In the genomic region with DNA sequence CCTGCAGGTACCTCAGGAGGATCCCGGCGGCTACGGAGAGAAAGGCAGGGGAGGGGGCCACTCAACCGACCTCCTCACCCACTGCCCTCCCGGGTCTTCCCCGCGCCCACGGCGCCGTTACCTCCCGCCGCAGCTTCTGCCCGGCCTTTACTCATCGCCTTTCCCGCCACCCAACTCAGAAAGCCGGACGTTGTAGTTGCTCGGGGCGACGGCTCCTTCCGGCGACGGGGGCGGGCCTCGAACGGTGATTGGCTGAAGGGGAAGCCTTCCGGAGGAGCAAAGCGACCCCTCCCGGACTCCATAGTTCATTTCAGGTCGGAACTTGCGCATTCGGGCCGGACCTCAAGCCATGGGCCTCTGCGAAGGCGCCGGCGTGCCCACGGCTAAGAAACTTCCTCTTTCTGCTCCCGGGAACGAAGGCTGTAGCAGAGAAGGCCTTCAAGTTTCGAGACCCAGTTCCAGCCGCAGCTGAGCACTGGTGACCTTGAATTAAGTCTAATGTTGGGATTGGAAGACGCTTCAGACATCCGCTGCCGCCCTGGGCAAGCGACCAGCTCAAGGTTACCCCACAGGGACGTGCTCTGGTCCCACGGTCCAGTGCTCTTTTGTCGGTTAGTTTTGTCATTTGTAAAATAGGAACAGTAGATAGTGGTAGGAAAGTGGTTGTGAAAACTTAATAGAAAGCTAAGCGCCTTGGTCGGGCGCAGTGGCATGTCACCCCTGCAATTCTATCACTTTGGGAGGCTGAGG, we compare ENCODE assay signal across 1 cellular context.
TF ChIP-seq lines count a peak whose summit lies in the region.

A gene with protein sequence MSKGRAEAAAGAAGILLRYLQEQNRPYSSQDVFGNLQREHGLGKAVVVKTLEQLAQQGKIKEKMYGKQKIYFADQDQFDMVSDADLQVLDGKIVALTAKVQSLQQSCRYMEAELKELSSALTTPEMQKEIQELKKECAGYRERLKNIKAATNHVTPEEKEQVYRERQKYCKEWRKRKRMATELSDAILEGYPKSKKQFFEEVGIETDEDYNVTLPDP (minus strand): TSS at position 198 of the 750 bp plus-strand sequence. CDS start 43 bp downstream, at position 155.

TF ChIP-seq in K562, 482 proteins besides CTCF, POLR2A, EP300 and RAD21 (continued from another document and continues in another):
- TF ChIP-seq, protein P1, sequence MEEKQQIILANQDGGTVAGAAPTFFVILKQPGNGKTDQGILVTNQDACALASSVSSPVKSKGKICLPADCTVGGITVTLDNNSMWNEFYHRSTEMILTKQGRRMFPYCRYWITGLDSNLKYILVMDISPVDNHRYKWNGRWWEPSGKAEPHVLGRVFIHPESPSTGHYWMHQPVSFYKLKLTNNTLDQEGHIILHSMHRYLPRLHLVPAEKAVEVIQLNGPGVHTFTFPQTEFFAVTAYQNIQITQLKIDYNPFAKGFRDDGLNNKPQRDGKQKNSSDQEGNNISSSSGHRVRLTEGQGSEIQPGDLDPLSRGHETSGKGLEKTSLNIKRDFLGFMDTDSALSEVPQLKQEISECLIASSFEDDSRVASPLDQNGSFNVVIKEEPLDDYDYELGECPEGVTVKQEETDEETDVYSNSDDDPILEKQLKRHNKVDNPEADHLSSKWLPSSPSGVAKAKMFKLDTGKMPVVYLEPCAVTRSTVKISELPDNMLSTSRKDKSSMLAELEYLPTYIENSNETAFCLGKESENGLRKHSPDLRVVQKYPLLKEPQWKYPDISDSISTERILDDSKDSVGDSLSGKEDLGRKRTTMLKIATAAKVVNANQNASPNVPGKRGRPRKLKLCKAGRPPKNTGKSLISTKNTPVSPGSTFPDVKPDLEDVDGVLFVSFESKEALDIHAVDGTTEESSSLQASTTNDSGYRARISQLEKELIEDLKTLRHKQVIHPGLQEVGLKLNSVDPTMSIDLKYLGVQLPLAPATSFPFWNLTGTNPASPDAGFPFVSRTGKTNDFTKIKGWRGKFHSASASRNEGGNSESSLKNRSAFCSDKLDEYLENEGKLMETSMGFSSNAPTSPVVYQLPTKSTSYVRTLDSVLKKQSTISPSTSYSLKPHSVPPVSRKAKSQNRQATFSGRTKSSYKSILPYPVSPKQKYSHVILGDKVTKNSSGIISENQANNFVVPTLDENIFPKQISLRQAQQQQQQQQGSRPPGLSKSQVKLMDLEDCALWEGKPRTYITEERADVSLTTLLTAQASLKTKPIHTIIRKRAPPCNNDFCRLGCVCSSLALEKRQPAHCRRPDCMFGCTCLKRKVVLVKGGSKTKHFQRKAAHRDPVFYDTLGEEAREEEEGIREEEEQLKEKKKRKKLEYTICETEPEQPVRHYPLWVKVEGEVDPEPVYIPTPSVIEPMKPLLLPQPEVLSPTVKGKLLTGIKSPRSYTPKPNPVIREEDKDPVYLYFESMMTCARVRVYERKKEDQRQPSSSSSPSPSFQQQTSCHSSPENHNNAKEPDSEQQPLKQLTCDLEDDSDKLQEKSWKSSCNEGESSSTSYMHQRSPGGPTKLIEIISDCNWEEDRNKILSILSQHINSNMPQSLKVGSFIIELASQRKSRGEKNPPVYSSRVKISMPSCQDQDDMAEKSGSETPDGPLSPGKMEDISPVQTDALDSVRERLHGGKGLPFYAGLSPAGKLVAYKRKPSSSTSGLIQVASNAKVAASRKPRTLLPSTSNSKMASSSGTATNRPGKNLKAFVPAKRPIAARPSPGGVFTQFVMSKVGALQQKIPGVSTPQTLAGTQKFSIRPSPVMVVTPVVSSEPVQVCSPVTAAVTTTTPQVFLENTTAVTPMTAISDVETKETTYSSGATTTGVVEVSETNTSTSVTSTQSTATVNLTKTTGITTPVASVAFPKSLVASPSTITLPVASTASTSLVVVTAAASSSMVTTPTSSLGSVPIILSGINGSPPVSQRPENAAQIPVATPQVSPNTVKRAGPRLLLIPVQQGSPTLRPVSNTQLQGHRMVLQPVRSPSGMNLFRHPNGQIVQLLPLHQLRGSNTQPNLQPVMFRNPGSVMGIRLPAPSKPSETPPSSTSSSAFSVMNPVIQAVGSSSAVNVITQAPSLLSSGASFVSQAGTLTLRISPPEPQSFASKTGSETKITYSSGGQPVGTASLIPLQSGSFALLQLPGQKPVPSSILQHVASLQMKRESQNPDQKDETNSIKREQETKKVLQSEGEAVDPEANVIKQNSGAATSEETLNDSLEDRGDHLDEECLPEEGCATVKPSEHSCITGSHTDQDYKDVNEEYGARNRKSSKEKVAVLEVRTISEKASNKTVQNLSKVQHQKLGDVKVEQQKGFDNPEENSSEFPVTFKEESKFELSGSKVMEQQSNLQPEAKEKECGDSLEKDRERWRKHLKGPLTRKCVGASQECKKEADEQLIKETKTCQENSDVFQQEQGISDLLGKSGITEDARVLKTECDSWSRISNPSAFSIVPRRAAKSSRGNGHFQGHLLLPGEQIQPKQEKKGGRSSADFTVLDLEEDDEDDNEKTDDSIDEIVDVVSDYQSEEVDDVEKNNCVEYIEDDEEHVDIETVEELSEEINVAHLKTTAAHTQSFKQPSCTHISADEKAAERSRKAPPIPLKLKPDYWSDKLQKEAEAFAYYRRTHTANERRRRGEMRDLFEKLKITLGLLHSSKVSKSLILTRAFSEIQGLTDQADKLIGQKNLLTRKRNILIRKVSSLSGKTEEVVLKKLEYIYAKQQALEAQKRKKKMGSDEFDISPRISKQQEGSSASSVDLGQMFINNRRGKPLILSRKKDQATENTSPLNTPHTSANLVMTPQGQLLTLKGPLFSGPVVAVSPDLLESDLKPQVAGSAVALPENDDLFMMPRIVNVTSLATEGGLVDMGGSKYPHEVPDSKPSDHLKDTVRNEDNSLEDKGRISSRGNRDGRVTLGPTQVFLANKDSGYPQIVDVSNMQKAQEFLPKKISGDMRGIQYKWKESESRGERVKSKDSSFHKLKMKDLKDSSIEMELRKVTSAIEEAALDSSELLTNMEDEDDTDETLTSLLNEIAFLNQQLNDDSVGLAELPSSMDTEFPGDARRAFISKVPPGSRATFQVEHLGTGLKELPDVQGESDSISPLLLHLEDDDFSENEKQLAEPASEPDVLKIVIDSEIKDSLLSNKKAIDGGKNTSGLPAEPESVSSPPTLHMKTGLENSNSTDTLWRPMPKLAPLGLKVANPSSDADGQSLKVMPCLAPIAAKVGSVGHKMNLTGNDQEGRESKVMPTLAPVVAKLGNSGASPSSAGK (IDR thresholded peaks at IDR 0.05) = peak; percentile 94
- TF ChIP-seq, protein P2, sequence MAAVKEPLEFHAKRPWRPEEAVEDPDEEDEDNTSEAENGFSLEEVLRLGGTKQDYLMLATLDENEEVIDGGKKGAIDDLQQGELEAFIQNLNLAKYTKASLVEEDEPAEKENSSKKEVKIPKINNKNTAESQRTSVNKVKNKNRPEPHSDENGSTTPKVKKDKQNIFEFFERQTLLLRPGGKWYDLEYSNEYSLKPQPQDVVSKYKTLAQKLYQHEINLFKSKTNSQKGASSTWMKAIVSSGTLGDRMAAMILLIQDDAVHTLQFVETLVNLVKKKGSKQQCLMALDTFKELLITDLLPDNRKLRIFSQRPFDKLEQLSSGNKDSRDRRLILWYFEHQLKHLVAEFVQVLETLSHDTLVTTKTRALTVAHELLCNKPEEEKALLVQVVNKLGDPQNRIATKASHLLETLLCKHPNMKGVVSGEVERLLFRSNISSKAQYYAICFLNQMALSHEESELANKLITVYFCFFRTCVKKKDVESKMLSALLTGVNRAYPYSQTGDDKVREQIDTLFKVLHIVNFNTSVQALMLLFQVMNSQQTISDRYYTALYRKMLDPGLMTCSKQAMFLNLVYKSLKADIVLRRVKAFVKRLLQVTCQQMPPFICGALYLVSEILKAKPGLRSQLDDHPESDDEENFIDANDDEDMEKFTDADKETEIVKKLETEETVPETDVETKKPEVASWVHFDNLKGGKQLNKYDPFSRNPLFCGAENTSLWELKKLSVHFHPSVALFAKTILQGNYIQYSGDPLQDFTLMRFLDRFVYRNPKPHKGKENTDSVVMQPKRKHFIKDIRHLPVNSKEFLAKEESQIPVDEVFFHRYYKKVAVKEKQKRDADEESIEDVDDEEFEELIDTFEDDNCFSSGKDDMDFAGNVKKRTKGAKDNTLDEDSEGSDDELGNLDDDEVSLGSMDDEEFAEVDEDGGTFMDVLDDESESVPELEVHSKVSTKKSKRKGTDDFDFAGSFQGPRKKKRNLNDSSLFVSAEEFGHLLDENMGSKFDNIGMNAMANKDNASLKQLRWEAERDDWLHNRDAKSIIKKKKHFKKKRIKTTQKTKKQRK (IDR thresholded peaks at IDR 0.05; ENCODE audit: borderline replicate concordance, low read depth, low read length) = peak; percentile 22; the same call in 1 of the 2 replicates
- TF ChIP-seq GATAD2B (IDR thresholded peaks at IDR 0.05; ENCODE audit: borderline replicate concordance) (no peak), ZNF124 (CRISPR knock-in tag; IDR thresholded peaks at IDR 0.05) (no peak), ZNF511 (CRISPR knock-in tag; IDR thresholded peaks at IDR 0.05) (no peak), EP400 (IDR thresholded peaks at IDR 0.05) (peak; percentile 84), CBX1 (IDR thresholded peaks at IDR 0.05; ENCODE audit: low read depth) (no peak), NR2C1 (IDR thresholded peaks at IDR 0.05) (peak; percentile 72), NR2C1 (tag; IDR thresholded peaks at IDR 0.05) (peak; percentile 67), IFI16 (CRISPR knock-in tag; IDR thresholded peaks at IDR 0.05) (no peak), NFYB (IDR thresholded peaks at IDR 0.05; ENCODE audit: extremely low read depth, insufficient read length) (peak; percentile 95), ZNF3 (CRISPR knock-in tag; IDR thresholded peaks at IDR 0.05) (no peak), NCOA4 (IDR thresholded peaks at IDR 0.05; ENCODE audit: partially characterized antibody) (no peak), LEF1 (IDR thresholded peaks at IDR 0.05) (no peak), ZNF695 (CRISPR knock-in tag; IDR thresholded peaks at IDR 0.05) (peak; percentile 21; the same call in 1 of the 2 replicates), TSC22D4 (tag; IDR thresholded peaks at IDR 0.05) (no peak), ETS2 (tag; IDR thresholded peaks at IDR 0.05; ENCODE audit: borderline replicate concordance, poor library complexity, severe bottlenecking) (no peak), ZNF764 (CRISPR knock-in tag; IDR thresholded peaks at IDR 0.05; ENCODE audit: low read depth) (no peak), BRF1 (IDR thresholded peaks at IDR 0.05; ENCODE audit: borderline replicate concordance, extremely low read depth, insufficient read length) (no peak), TEAD2 (tag; IDR thresholded peaks at IDR 0.05) (no peak), RB1 (IDR thresholded peaks at IDR 0.05; ENCODE audit: low read depth) (peak; percentile 96), NR4A1 (CRISPR knock-in tag; IDR thresholded peaks at IDR 0.05) (no peak), NR4A1 (tag; IDR thresholded peaks at IDR 0.05) (no peak), BACH1 (tag; IDR thresholded peaks at IDR 0.05) (0 out of 2 replicates have a peak, but pooled peaks have one; percentile 41), HMG20B (CRISPR knock-in tag; IDR thresholded peaks at IDR 0.05) (no peak), MCM5 (IDR thresholded peaks at IDR 0.05; ENCODE audit: low read depth) (no peak), NFE2L1 (tag; IDR thresholded peaks at IDR 0.05; ENCODE audit: borderline replicate concordance, low read depth) (no peak), SIX5 (IDR thresholded peaks at IDR 0.05; ENCODE audit: borderline replicate concordance in 1 of 2, insufficient read depth in 1 of 2, low read depth in 1 of 2, low read length in 2 of 2) (no peak), ZNF444 (CRISPR knock-in tag; IDR thresholded peaks at IDR 0.05) (no peak), TAF1 (IDR thresholded peaks at IDR 0.05; ENCODE audit: control insufficient read depth, extremely low read depth, insufficient read depth, low read length, severe bottlenecking) (peak; percentile 89), EGR1 (conservative IDR thresholded peaks at IDR 0.05) (peak; percentile 76)
- TF ChIP-seq, protein P3, sequence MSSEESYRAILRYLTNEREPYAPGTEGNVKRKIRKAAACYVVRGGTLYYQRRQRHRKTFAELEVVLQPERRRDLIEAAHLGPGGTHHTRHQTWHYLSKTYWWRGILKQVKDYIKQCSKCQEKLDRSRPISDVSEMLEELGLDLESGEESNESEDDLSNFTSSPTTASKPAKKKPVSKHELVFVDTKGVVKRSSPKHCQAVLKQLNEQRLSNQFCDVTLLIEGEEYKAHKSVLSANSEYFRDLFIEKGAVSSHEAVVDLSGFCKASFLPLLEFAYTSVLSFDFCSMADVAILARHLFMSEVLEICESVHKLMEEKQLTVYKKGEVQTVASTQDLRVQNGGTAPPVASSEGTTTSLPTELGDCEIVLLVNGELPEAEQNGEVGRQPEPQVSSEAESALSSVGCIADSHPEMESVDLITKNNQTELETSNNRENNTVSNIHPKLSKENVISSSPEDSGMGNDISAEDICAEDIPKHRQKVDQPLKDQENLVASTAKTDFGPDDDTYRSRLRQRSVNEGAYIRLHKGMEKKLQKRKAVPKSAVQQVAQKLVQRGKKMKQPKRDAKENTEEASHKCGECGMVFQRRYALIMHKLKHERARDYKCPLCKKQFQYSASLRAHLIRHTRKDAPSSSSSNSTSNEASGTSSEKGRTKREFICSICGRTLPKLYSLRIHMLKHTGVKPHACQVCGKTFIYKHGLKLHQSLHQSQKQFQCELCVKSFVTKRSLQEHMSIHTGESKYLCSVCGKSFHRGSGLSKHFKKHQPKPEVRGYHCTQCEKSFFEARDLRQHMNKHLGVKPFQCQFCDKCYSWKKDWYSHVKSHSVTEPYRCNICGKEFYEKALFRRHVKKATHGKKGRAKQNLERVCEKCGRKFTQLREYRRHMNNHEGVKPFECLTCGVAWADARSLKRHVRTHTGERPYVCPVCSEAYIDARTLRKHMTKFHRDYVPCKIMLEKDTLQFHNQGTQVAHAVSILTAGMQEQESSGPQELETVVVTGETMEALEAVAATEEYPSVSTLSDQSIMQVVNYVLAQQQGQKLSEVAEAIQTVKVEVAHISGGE (CRISPR knock-in tag; IDR thresholded peaks at IDR 0.05) = peak in 1 of 3 experiments; percentile 65; a peak in 2 of 6 replicates
- TF ChIP-seq, protein P4, sequence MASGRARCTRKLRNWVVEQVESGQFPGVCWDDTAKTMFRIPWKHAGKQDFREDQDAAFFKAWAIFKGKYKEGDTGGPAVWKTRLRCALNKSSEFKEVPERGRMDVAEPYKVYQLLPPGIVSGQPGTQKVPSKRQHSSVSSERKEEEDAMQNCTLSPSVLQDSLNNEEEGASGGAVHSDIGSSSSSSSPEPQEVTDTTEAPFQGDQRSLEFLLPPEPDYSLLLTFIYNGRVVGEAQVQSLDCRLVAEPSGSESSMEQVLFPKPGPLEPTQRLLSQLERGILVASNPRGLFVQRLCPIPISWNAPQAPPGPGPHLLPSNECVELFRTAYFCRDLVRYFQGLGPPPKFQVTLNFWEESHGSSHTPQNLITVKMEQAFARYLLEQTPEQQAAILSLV (tag; IDR thresholded peaks at IDR 0.05) = no peak
- TF ChIP-seq, protein P5, sequence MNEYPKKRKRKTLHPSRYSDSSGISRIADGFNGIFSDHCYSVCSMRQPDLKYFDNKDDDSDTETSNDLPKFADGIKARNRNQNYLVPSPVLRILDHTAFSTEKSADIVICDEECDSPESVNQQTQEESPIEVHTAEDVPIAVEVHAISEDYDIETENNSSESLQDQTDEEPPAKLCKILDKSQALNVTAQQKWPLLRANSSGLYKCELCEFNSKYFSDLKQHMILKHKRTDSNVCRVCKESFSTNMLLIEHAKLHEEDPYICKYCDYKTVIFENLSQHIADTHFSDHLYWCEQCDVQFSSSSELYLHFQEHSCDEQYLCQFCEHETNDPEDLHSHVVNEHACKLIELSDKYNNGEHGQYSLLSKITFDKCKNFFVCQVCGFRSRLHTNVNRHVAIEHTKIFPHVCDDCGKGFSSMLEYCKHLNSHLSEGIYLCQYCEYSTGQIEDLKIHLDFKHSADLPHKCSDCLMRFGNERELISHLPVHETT (CRISPR knock-in tag; conservative IDR thresholded peaks at IDR 0.05 in 1 of 2, IDR thresholded peaks at IDR 0.05 in 1 of 2) = no peak; a peak in 1 of 4 replicates
